12 cellular contexts compared by ENCODE assay signal in genomic region chr9:14383296-14383695, GRCh38.
DNase-seq lines count a peak whose midpoint lies in the region; ATAC-seq lines count a peak whose summit lies in the region.
"Had no signal": no experiment of that assay in that cellular context is flagged by ENCODE, and none has a peak within 500 bp of the region (broad histone marks: within the 10 kb centered on the region; RNA-seq: fewer than 3 reads in every experiment).

No MANE protein-coding gene starts in this region.

- H3K4me1 ChIP-seq in BLaER1 treated with 17β-estradiol and CSF1 and Interleukin-3, amounts not matched to agents 10 nM and 100 nM: peaks cover 9 to 31% (median 24%) of the 10 kb centered on the region in 10 experiments
- H3K4me1 ChIP-seq in neuronal stem cell (ENCODE audit: control insufficient read depth in 2 of 2, insufficient read depth in 1 of 2, low read depth in 1 of 2, low read length in 2 of 2): no peaks in the 10 kb centered on the region
- H3K4me1 ChIP-seq: Caco-2, HAP-1 had no signal

- no peaks in the 10 kb centered on the region for H3K9me3 ChIP-seq in BLaER1 treated with 17β-estradiol and CSF1 and Interleukin-3, amounts not matched to agents 10 nM and 100 nM (replicated peaks in 1 of 11)
- H3K9me3 ChIP-seq in neuronal stem cell (replicated peaks in 1 of 2; ENCODE audit: control insufficient read depth in 2 of 2, insufficient read depth in 1 of 2, low read depth in 1 of 2, low read length in 2 of 2): no peaks in the 10 kb centered on the region
- H3K9me3 ChIP-seq: Caco-2, HAP-1 had no signal

- no CpG with 5 or more reads among the region's 2 CpGs for WGBS in neuronal stem cell (ENCODE audit: extremely low coverage in 2 of 2, insufficient read length in 2 of 2, insufficient replicate concordance in 1 of 2), 2 donors

- H4K91ac ChIP-seq in neuronal stem cell (ENCODE audit: low read depth, low read length, poor library complexity): no peak overlapping the region

- intact Hi-C loops in left ventricle myocardium superior (cut with micrococcal nuclease): no loop called here

- H3K79me1 ChIP-seq in neuronal stem cell (ENCODE audit: low read depth, low read length): no peaks in the 10 kb centered on the region

- H3K36me3 ChIP-seq in BLaER1 treated with 17β-estradiol and CSF1 and Interleukin-3, amounts not matched to agents 10 nM and 100 nM: no peaks in the 10 kb centered on the region
- H3K36me3 ChIP-seq in neuronal stem cell (replicated peaks in 1 of 2; ENCODE audit: control insufficient read depth in 2 of 2, insufficient read depth in 2 of 2, low read length in 2 of 2): no peaks in the 10 kb centered on the region
- H3K36me3 ChIP-seq: HAP-1 had no signal

- H2AFZ ChIP-seq in neuronal stem cell (ENCODE audit: low read length): no peak overlapping the region

- no peak overlapping the region for H2BK12ac ChIP-seq in neuronal stem cell (ENCODE audit: low read length)

- no peaks in the 10 kb centered on the region for H4K20me1 ChIP-seq in BLaER1 treated with 17β-estradiol and CSF1 and Interleukin-3, amounts not matched to agents 10 nM and 100 nM

- no peak overlapping the region for H4K8ac ChIP-seq in neuronal stem cell (ENCODE audit: low read depth, low read length)

- ATAC-seq in HG02678 (IDR thresholded peaks at IDR 0.05; ENCODE audit: unreplicated experiment) (peak; percentile 40), left ventricle myocardium superior (peak; percentile 81), GM18867 (IDR thresholded peaks at IDR 0.05; ENCODE audit: unreplicated experiment) (no peak), HG02852 (IDR thresholded peaks at IDR 0.05; ENCODE audit: unreplicated experiment) (no peak)
- ATAC-seq: activated naive CD8-positive, alpha-beta T cell treated with anti-CD3 and anti-CD28 coated beads, Interleukin-2, amount 50 U/mL, for 24 hours had no signal

- no peak overlapping the region for H2BK120ac ChIP-seq in neuronal stem cell (ENCODE audit: low read depth, low read length)

- H2BK15ac ChIP-seq in neuronal stem cell (ENCODE audit: low read length): no peak overlapping the region

- H3K4me3 ChIP-seq in BLaER1 treated with 17β-estradiol and CSF1 and Interleukin-3, amounts not matched to agents 10 nM and 100 nM: no peak overlapping the region; a peak in 1 of 20 replicates
- no peak overlapping the region for H3K4me3 ChIP-seq in neuronal stem cell (ENCODE audit: low read length in 2 of 2)
- H3K4me3 ChIP-seq: HAP-1, smooth muscle cell had no signal

- H3K27ac ChIP-seq in BLaER1 treated with 17β-estradiol and CSF1 and Interleukin-3, amounts not matched to agents 10 nM and 100 nM: no peak overlapping the region
- H3K27ac ChIP-seq in neuronal stem cell (replicated peaks; ENCODE audit: low read length): no peak overlapping the region

- H3K23ac ChIP-seq in neuronal stem cell (ENCODE audit: low read depth, low read length, poor library complexity): no peak overlapping the region

- H2BK5ac ChIP-seq in neuronal stem cell (ENCODE audit: low read length): no peak overlapping the region

- no peaks in the 10 kb centered on the region for H3K27me3 ChIP-seq in BLaER1 treated with 17β-estradiol and CSF1 and Interleukin-3, amounts not matched to agents 10 nM and 100 nM
- no peaks in the 10 kb centered on the region for H3K27me3 ChIP-seq in neuronal stem cell (ENCODE audit: control insufficient read depth in 3 of 3, insufficient read depth in 3 of 3, low read depth in 1 of 3, low read length in 3 of 3)

- no peak overlapping the region for H2AK5ac ChIP-seq in neuronal stem cell (ENCODE audit: low read depth, low read length)

- no peak overlapping the region for H3K14ac ChIP-seq in neuronal stem cell (ENCODE audit: low read length)

- H3K9ac ChIP-seq in BLaER1 treated with 17β-estradiol and CSF1 and Interleukin-3, amounts not matched to agents 10 nM and 100 nM: no peak overlapping the region
- H3K9ac ChIP-seq in neuronal stem cell (ENCODE audit: low read depth, low read length, poor library complexity): no peak overlapping the region

- H3K4ac ChIP-seq in neuronal stem cell (ENCODE audit: low read length): no peak overlapping the region

- H3K4me2 ChIP-seq in BLaER1 treated with 17β-estradiol and CSF1 and Interleukin-3, amounts not matched to agents 10 nM and 100 nM: peak overlapping the region; percentile 22 to 77 (median 62); a peak in 21 of 22 replicates
- H3K4me2 ChIP-seq in neuronal stem cell (ENCODE audit: insufficient read depth, low read length, poor library complexity, severe bottlenecking): no peak overlapping the region
- H3K4me2 ChIP-seq: smooth muscle cell had no signal

- DNase-seq in RPMI7951 (ENCODE audit: low read depth) (peak; percentile 34), left ventricle myocardium superior (no peak), neuronal stem cell (ENCODE audit: low spot score) (no peak)
- no peak for DNase-seq in activated CD4-positive, CD25-positive, alpha-beta regulatory T cell treated with anti-CD3 and anti-CD28 coated beads, Interleukin-2, amount 50 U/mL, for 72 hours
- DNase-seq: activated naive CD8-positive, alpha-beta T cell treated with anti-CD3 and anti-CD28 coated beads, Interleukin-2, amount 50 U/mL, for 24 hours; Caco-2 had no signal

- no peak overlapping the region for H3K18ac ChIP-seq in neuronal stem cell (ENCODE audit: low read length)

Comparison
In these comparisons a context has a peak if more than half of its experiments do, and no peak if none do; other contexts are left out.
1. ATAC-seq: peak in HG02678 (single experiment) and left ventricle myocardium superior (single experiment); none in GM18867 (single experiment) and HG02852 (single experiment).